Comparison of ENCODE assay signal across 15 cellular contexts in the genomic region with DNA sequence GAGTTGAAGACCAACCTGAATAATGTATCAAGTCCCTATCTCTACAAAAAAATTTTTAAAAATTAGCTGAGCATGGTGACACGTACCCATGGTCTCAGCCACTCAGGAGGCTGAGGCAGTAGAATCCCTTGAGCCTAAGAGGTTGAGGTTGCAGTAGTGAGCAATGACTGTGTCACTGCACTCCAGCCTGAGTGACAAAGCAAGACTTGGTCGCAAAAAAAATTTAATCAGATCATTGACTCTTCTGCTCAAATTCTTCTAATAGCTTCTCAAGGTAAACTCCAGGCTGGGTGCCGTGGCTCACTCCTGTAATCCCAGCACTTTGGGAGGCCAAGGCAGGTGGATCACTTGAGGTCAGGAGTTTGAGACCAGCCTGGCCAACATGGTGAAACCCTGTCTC.
A peak's percentile ranks its signal among the peaks of the same experiment; 100 is the strongest.
DNase-seq lines count a peak whose midpoint lies in the region; ATAC-seq, FAIRE-seq and TF ChIP-seq lines count a peak whose summit lies in the region.
"Had no signal": no experiment of that assay in that cellular context is flagged by ENCODE, and none has a peak within 500 bp of the region (broad histone marks: within the 10 kb centered on the region; RNA-seq: fewer than 3 reads in every experiment).

No MANE protein-coding gene starts in this region.

- peak; percentile 38 for DNase-seq in RKO (ENCODE audit: low spot score)
- DNase-seq in K562 (ENCODE audit: extremely low read depth in 1 of 4, low spot score in 3 of 4) = no peak
- DNase-seq in kidney tubule cell (ENCODE audit: low spot score) = peak; percentile 26
- no peak for DNase-seq in mesendoderm
- no peak for DNase-seq in AG08396 (ENCODE audit: low spot score)
- DNase-seq: CD4-positive, alpha-beta memory T cell; DMS153; DMS79 treated with DMSO at 0.1 percent for 48 hours; H9 had no signal

- no peak for TF ChIP-seq EP300 in K562 (IDR thresholded peaks at IDR 0.05; ENCODE audit: low read length)

- H3K27me3 ChIP-seq in K562 (ENCODE audit: control insufficient read depth in 2 of 2, insufficient read depth in 2 of 2, low read length in 2 of 2) (no peaks in the 10 kb centered on the region), mesendoderm (ENCODE audit: insufficient read depth, low read length, poor library complexity) (no peaks in the 10 kb centered on the region)
- H3K27me3 ChIP-seq: BLaER1 had no signal

- ATAC-seq in K562 (no peak), GM19395 (IDR thresholded peaks at IDR 0.05; ENCODE audit: unreplicated experiment) (no peak)
- ATAC-seq: GM12878, HepG2 had no signal

- H3K79me2 ChIP-seq in K562 (ENCODE audit: control insufficient read depth, insufficient read depth, low read length) (peaks cover 8% of the 10 kb centered on the region; the same call in 1 of the 3 replicates), mesendoderm (ENCODE audit: control insufficient read depth, insufficient read depth, low read length) (no peaks in the 10 kb centered on the region)

- no peaks in the 10 kb centered on the region for H3K9me1 ChIP-seq in K562 (ENCODE audit: control insufficient read depth, insufficient read depth, low read length)

- CTCF ChIA-PET in K562 (lab: Yijun Ruan, JAX; ENCODE audit: low intra/inter-chr PET ratio) = no interaction called here

- no peak overlapping the region for H3K23ac ChIP-seq in mesendoderm (ENCODE audit: low read length)

- H3K4me2 ChIP-seq in K562 (ENCODE audit: insufficient read depth, low read length) = no peak overlapping the region
- no peak overlapping the region for H3K4me2 ChIP-seq in mesendoderm (ENCODE audit: low read length)
- H3K4me2 ChIP-seq: BLaER1 had no signal

- H3K4ac ChIP-seq in mesendoderm (ENCODE audit: low read depth, low read length) = no peak overlapping the region

- no peak for FAIRE-seq in K562 (lab: Jason Lieb, UNC)
- FAIRE-seq: A204.1, GM12878, H1, HepG2 had no signal

- WGBS in K562 (ENCODE audit: insufficient coverage, low coverage, missing lambda C conversion rate) = 46% methylated on average over 3 of the region's 3 CpGs
- WGBS in mesendoderm (ENCODE audit: extremely low coverage, insufficient coverage, low lambda C conversion rate) = no CpG with 5 or more reads among the region's 3 CpGs

- BruUV-seq in K562 (replicated peaks; lab: Mats Ljungman, UMichigan) = no TSS peak

- H3K4me1 ChIP-seq in K562 (replicated peaks in 1 of 2; ENCODE audit: control insufficient read depth in 2 of 2, insufficient read depth in 2 of 2, low read length in 2 of 2) (peaks cover 10 to 21% of the 10 kb centered on the region in 2 experiments; a peak in 4 of 5 replicates), mesendoderm (ENCODE audit: control insufficient read depth, low read depth, low read length) (peaks cover 1% of the 10 kb centered on the region)

- no peaks in the 10 kb centered on the region for H3K79me1 ChIP-seq in mesendoderm (ENCODE audit: low read length)

- H2AFZ ChIP-seq in K562 (ENCODE audit: low read depth, low read length) = no peak overlapping the region

- no peak overlapping the region for H2BK5ac ChIP-seq in mesendoderm (ENCODE audit: low read length)

- H3K18ac ChIP-seq in mesendoderm (ENCODE audit: low read length) = no peak overlapping the region

- POLR2A ChIA-PET in K562 (lab: Yijun Ruan, JAX) = no interaction called here

- no peak overlapping the region for H3K4me3 ChIP-seq in K562
- H3K4me3 ChIP-seq in mesendoderm (ENCODE audit: low read length) = no peak overlapping the region
- H3K4me3 ChIP-seq: BLaER1, GM12878 had no signal

- H3K36me3 ChIP-seq in K562 (ENCODE audit: control insufficient read depth, insufficient read depth, low read length) (no peaks in the 10 kb centered on the region), mesendoderm (ENCODE audit: control insufficient read depth, insufficient read depth, low read length) (no peaks in the 10 kb centered on the region)
- H3K36me3 ChIP-seq: BLaER1 had no signal

- no peaks in the 10 kb centered on the region for H4K20me1 ChIP-seq in K562 (replicated peaks; ENCODE audit: control insufficient read depth, insufficient read depth, low read length)
- H4K20me1 ChIP-seq: BLaER1 had no signal

- H3K27ac ChIP-seq in K562 (ENCODE audit: extremely low read depth, low read depth, low read length) (no peak overlapping the region), mesendoderm (ENCODE audit: low read depth, low read length) (no peak overlapping the region)
- H3K27ac ChIP-seq: BLaER1 had no signal

- no peak overlapping the region for H4K5ac ChIP-seq in mesendoderm (ENCODE audit: low read length)

- no peak overlapping the region for H2BK15ac ChIP-seq in mesendoderm (replicated peaks; ENCODE audit: low read depth)

- TF ChIP-seq POLR2A in K562 (conservative IDR thresholded peaks at IDR 0.05) = no peak

- H3K56ac ChIP-seq in mesendoderm (ENCODE audit: low read length) = no peak overlapping the region

- no peak overlapping the region for H2BK120ac ChIP-seq in mesendoderm (ENCODE audit: low read depth, low read length)

- no peak for TF ChIP-seq CTCF in K562 (IDR thresholded peaks at IDR 0.05 in 2 of 3, conservative IDR thresholded peaks at IDR 0.05 in 1 of 3; ENCODE audit: insufficient read depth in 2 of 3, low read depth in 1 of 3, low read length in 3 of 3)

- no peak overlapping the region for H4K8ac ChIP-seq in mesendoderm (ENCODE audit: low read depth, low read length)

- in situ Hi-C loops in K562 (cut with MboI) = no loop called here

- no peak overlapping the region for H2AK5ac ChIP-seq in mesendoderm (ENCODE audit: low read length)

- intact Hi-C loops in K562 (cut with micrococcal nuclease) = loop anchor here (10.0 kb wide), 1 partner anchor 177 kb away; no protein-coding TSS in a partner anchor

- no peaks in the 10 kb centered on the region for H3K9me3 ChIP-seq in K562 (replicated peaks; ENCODE audit: control insufficient read depth, insufficient read depth, low read depth, low read length)
- H3K9me3 ChIP-seq: BLaER1 had no signal

- H3K9ac ChIP-seq in K562 (ENCODE audit: insufficient read depth in 1 of 2, low read depth in 2 of 2, low read length in 2 of 2) (no peak overlapping the region), mesendoderm (ENCODE audit: low read length) (no peak overlapping the region)
- H3K9ac ChIP-seq: BLaER1 had no signal

- TF ChIP-seq RAD21 in K562 (CRISPR knock-in tag; conservative IDR thresholded peaks at IDR 0.05 in 1 of 2, IDR thresholded peaks at IDR 0.05 in 1 of 2) = no peak

TF ChIP-seq in K562, 482 proteins besides CTCF, POLR2A, EP300 and RAD21 (continues in another document):
- no peak for TF ChIP-seq SNRNP70 (optimal IDR thresholded peaks at IDR 0.05; ENCODE audit: low read depth, low read length)
- no peak for TF ChIP-seq NEUROD1 (IDR thresholded peaks at IDR 0.05; ENCODE audit: borderline replicate concordance, low read depth, low read length, partially characterized antibody)
- TF ChIP-seq NFE2 (IDR thresholded peaks at IDR 0.05; ENCODE audit: low read depth) = peak; percentile 50; the same call in 1 of the 2 replicates
- no peak for TF ChIP-seq SPI1 (IDR thresholded peaks at IDR 0.05; ENCODE audit: borderline replicate concordance, low read depth, low read length)
- TF ChIP-seq NELFE (IDR thresholded peaks at IDR 0.05; ENCODE audit: insufficient read depth, insufficient read length) = no peak
- no peak for TF ChIP-seq ZNF785 (CRISPR knock-in tag; IDR thresholded peaks at IDR 0.05)
- TF ChIP-seq, protein P1, sequence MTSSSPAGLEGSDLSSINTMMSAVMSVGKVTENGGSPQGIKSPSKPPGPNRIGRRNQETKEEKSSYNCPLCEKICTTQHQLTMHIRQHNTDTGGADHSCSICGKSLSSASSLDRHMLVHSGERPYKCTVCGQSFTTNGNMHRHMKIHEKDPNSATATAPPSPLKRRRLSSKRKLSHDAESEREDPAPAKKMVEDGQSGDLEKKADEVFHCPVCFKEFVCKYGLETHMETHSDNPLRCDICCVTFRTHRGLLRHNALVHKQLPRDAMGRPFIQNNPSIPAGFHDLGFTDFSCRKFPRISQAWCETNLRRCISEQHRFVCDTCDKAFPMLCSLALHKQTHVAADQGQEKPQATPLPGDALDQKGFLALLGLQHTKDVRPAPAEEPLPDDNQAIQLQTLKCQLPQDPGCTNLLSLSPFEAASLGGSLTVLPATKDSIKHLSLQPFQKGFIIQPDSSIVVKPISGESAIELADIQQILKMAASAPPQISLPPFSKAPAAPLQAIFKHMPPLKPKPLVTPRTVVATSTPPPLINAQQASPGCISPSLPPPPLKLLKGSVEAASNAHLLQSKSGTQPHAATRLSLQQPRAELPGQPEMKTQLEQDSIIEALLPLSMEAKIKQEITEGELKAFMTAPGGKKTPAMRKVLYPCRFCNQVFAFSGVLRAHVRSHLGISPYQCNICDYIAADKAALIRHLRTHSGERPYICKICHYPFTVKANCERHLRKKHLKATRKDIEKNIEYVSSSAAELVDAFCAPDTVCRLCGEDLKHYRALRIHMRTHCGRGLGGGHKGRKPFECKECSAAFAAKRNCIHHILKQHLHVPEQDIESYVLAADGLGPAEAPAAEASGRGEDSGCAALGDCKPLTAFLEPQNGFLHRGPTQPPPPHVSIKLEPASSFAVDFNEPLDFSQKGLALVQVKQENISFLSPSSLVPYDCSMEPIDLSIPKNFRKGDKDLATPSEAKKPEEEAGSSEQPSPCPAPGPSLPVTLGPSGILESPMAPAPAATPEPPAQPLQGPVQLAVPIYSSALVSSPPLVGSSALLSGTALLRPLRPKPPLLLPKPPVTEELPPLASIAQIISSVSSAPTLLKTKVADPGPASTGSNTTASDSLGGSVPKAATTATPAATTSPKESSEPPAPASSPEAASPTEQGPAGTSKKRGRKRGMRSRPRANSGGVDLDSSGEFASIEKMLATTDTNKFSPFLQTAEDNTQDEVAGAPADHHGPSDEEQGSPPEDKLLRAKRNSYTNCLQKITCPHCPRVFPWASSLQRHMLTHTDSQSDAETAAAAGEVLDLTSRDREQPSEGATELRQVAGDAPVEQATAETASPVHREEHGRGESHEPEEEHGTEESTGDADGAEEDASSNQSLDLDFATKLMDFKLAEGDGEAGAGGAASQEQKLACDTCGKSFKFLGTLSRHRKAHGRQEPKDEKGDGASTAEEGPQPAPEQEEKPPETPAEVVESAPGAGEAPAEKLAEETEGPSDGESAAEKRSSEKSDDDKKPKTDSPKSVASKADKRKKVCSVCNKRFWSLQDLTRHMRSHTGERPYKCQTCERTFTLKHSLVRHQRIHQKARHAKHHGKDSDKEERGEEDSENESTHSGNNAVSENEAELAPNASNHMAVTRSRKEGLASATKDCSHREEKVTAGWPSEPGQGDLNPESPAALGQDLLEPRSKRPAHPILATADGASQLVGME (CRISPR knock-in tag; IDR thresholded peaks at IDR 0.05) = no peak
- TF ChIP-seq, protein P2, sequence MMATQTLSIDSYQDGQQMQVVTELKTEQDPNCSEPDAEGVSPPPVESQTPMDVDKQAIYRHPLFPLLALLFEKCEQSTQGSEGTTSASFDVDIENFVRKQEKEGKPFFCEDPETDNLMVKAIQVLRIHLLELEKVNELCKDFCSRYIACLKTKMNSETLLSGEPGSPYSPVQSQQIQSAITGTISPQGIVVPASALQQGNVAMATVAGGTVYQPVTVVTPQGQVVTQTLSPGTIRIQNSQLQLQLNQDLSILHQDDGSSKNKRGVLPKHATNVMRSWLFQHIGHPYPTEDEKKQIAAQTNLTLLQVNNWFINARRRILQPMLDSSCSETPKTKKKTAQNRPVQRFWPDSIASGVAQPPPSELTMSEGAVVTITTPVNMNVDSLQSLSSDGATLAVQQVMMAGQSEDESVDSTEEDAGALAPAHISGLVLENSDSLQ (IDR thresholded peaks at IDR 0.05) = peak; percentile 62; the same call in 1 of the 2 replicates

Comparison
In these comparisons a context has a peak if more than half of its experiments do, and no peak if none do; other contexts are left out.
1. DNase-seq: peak in RKO (single experiment) and kidney tubule cell (single experiment); none in K562 (0 of 4), mesendoderm (single experiment) and AG08396 (single experiment).